Comparison of ENCODE assay signal across 27 cellular contexts in the genomic region with DNA sequence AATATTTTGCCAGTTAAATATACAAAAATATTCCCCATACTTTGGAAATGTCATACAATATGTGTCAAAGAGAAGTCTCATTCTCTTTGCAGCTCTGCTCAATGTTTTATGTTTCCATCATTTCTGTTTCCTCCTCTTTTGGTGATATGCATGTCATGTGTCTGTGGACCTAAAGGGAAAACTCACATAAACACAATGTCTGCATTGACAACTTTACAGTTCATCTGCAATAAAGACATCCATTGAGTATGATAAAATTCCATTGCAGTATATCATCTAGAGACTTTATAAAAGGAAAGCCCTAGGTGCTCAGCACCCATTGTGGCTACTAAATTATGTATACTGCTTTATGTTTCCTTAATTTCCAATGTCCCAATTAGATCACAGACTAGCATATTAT.
"Had no signal": no experiment of that assay in that cellular context is flagged by ENCODE, and none has a peak within 500 bp of the region (broad histone marks: within the 10 kb centered on the region; RNA-seq: fewer than 3 reads in every experiment).

No MANE protein-coding gene starts in this region.

- H3K4me3 Mint-ChIP-seq: naive thymus-derived CD8-positive, alpha-beta T cell; natural killer cell treated with Interleukin-12 subunit alpha and Interleukin-12 subunit beta and Interleukin-15 and Interleukin-18, amount 100 ng/mL, for 72 hours; nephron progenitor cell; neural progenitor cell; stimulated activated effector memory CD8-positive, alpha-beta T cell treated with anti-CD3 and anti-CD28 coated beads, Interleukin-12 subunit alpha, Interleukin-12 subunit beta, amount 100 ng/mL, for 72 hours; stimulated activated naive B cell treated with anti-CD40 and anti-IgM and Interleukin-4, amounts not matched to agents 10 μg/mL and 1 μg/mL and 100 μg/mL, for 72 hours; stimulated activated naive CD8-positive, alpha-beta T cell treated with anti-CD3 and anti-CD28 coated beads, Interleukin-15, Interleukin-2, amounts not matched to agents 100 ng/mL and 50 ng/mL, for 24 hours; type B pancreatic cell had no signal

- ATAC-seq: naive thymus-derived CD8-positive, alpha-beta T cell; natural killer cell treated with Interleukin-12 subunit alpha and Interleukin-12 subunit beta and Interleukin-15 and Interleukin-18, amount 100 ng/mL, for 72 hours; psoas muscle; right cardiac atrium; right lobe of liver; stimulated activated effector memory CD8-positive, alpha-beta T cell treated with anti-CD3 and anti-CD28 coated beads, Interleukin-12 subunit alpha, Interleukin-12 subunit beta, amount 100 ng/mL, for 72 hours; stimulated activated naive B cell treated with anti-CD40 and anti-IgM and Interleukin-4, amounts not matched to agents 10 μg/mL and 1 μg/mL and 100 μg/mL, for 72 hours; upper lobe of right lung had no signal

- H3K4me1 Mint-ChIP-seq: naive thymus-derived CD8-positive, alpha-beta T cell; stimulated activated effector memory CD8-positive, alpha-beta T cell treated with anti-CD3 and anti-CD28 coated beads, Interleukin-12 subunit alpha, Interleukin-12 subunit beta, amount 100 ng/mL, for 72 hours; stimulated activated naive B cell treated with anti-CD40 and anti-IgM and Interleukin-4, amounts not matched to agents 10 μg/mL and 1 μg/mL and 100 μg/mL, for 72 hours had no signal

- DNase-seq: naive thymus-derived CD8-positive, alpha-beta T cell; nephron progenitor cell; occipital lobe; ovary; posterior cingulate gyrus; psoas muscle; right cardiac atrium; right lobe of liver; sigmoid colon; small intestine; stimulated activated CD4-positive, alpha-beta T cell treated with anti-CD3 and anti-CD28 coated beads, Interleukin-15, amount 100 ng/mL, for 24 hours; stimulated activated CD4-positive, alpha-beta T cell treated with anti-CD3 and anti-CD28 coated beads, Interleukin-2, amount 100 ng/mL, for 24 hours; stimulated activated CD4-positive, alpha-beta T cell treated with anti-CD3 and anti-CD28 coated beads, Interleukin-2, amount 100 ng/mL, for 48 hours; stimulated activated CD4-positive, alpha-beta T cell treated with anti-CD3 and anti-CD28 coated beads, Interleukin-4, amount 100 ng/mL, for 24 hours; stimulated activated naive B cell treated with anti-CD40 and anti-IgM and Interleukin-4, amounts not matched to agents 10 μg/mL and 1 μg/mL and 100 μg/mL, for 72 hours; stimulated activated naive CD4-positive, alpha-beta T cell treated with Interleukin-2 at 50 U/mL for 16 hours; stomach; tibial artery; transverse colon; upper lobe of right lung; uterus had no signal

- H3K9me3 Mint-ChIP-seq: nephron progenitor cell; neural progenitor cell; stimulated activated naive CD8-positive, alpha-beta T cell treated with anti-CD3 and anti-CD28 coated beads, Interleukin-15, Interleukin-2, amounts not matched to agents 100 ng/mL and 50 ng/mL, for 24 hours had no signal

- H3K27me3 Mint-ChIP-seq: naive thymus-derived CD8-positive, alpha-beta T cell; natural killer cell treated with Interleukin-12 subunit alpha and Interleukin-12 subunit beta and Interleukin-15 and Interleukin-18, amount 100 ng/mL, for 72 hours; progenitor cell of endocrine pancreas; stimulated activated naive B cell treated with anti-CD40 and anti-IgM and Interleukin-4, amounts not matched to agents 10 μg/mL and 1 μg/mL and 100 μg/mL, for 72 hours; stimulated activated naive CD8-positive, alpha-beta T cell treated with anti-CD3 and anti-CD28 coated beads, Interleukin-15, Interleukin-2, amounts not matched to agents 100 ng/mL and 50 ng/mL, for 24 hours had no signal

- H3K27ac Mint-ChIP-seq: naive thymus-derived CD8-positive, alpha-beta T cell; natural killer cell treated with Interleukin-12 subunit alpha and Interleukin-12 subunit beta and Interleukin-15 and Interleukin-18, amount 100 ng/mL, for 72 hours; nephron progenitor cell; neural progenitor cell; progenitor cell of endocrine pancreas; stimulated activated effector memory CD8-positive, alpha-beta T cell treated with anti-CD3 and anti-CD28 coated beads, Interleukin-12 subunit alpha, Interleukin-12 subunit beta, amount 100 ng/mL, for 72 hours; stimulated activated naive B cell treated with anti-CD40 and anti-IgM and Interleukin-4, amounts not matched to agents 10 μg/mL and 1 μg/mL and 100 μg/mL, for 72 hours; stimulated activated naive CD8-positive, alpha-beta T cell treated with anti-CD3 and anti-CD28 coated beads, Interleukin-15, Interleukin-2, amounts not matched to agents 100 ng/mL and 50 ng/mL, for 24 hours; type B pancreatic cell had no signal

- H3K36me3 Mint-ChIP-seq: naive thymus-derived CD8-positive, alpha-beta T cell; natural killer cell treated with Interleukin-12 subunit alpha and Interleukin-12 subunit beta and Interleukin-15 and Interleukin-18, amount 100 ng/mL, for 72 hours; neural progenitor cell; stimulated activated effector memory CD8-positive, alpha-beta T cell treated with anti-CD3 and anti-CD28 coated beads, Interleukin-12 subunit alpha, Interleukin-12 subunit beta, amount 100 ng/mL, for 72 hours; stimulated activated naive B cell treated with anti-CD40 and anti-IgM and Interleukin-4, amounts not matched to agents 10 μg/mL and 1 μg/mL and 100 μg/mL, for 72 hours had no signal
